ENCODE assay signal across 21 cellular contexts in the genomic region with DNA sequence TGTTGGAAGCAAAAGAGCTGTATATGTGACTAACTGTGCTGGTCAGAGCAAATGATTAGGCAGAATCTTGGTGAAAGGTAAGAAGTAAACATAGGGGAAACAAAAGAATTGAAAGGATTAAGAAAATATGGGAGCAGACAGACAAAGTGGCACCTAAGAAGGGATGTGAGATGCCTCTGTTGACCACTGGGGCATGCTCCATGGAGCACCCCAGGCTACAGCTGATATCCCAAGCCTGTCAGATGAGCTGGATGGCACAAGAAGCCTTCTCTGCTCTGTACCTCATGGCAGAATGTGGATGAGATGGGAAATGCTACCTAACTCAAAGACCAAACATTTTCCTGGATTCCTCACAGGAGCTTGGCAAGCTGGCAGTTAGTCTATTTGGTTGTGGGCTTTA.
DNase-seq lines count a peak whose midpoint lies in the region; ATAC-seq and TF ChIP-seq lines count a peak whose summit lies in the region.
"Had no signal": no experiment of that assay in that cellular context is flagged by ENCODE, and none has a peak within 500 bp of the region (broad histone marks: within the 10 kb centered on the region; RNA-seq: fewer than 3 reads in every experiment).

No MANE protein-coding gene starts in this region.

- H3K9ac ChIP-seq in endodermal cell (ENCODE audit: extremely low read depth, low read length, poor library complexity, severe bottlenecking): no peak overlapping the region

- H3K79me2 ChIP-seq in osteoblast (ENCODE audit: insufficient read depth, low read length) (no peaks in the 10 kb centered on the region), hepatocyte (no peaks in the 10 kb centered on the region)

- TF ChIP-seq CTCF in endodermal cell (conservative IDR thresholded peaks at IDR 0.05): peak; percentile 59
- peak; percentile 14 for TF ChIP-seq CTCF in osteoblast (IDR thresholded peaks at IDR 0.05; ENCODE audit: extremely low read depth, low read depth, low read length)
- TF ChIP-seq CTCF in hepatocyte (IDR thresholded peaks at IDR 0.05; ENCODE audit: poor library complexity): no peak

- no peak overlapping the region for H3K27ac Mint-ChIP-seq in endodermal cell
- H3K27ac Mint-ChIP-seq: CD8-positive, alpha-beta T cell had no signal

- H3K27me3 Mint-ChIP-seq in endodermal cell (ENCODE audit: insufficient read depth): peaks cover 20% of the 10 kb centered on the region

- H3K4me3 Mint-ChIP-seq in endodermal cell: no peak overlapping the region
- H3K4me3 Mint-ChIP-seq: CD8-positive, alpha-beta T cell had no signal

- H3K4me2 ChIP-seq in osteoblast (ENCODE audit: insufficient read depth, low read length): no peak overlapping the region
- no peak overlapping the region for H3K4me2 ChIP-seq in hepatocyte

- H3K27ac ChIP-seq in endodermal cell (ENCODE audit: low read depth, low read length) (no peak overlapping the region), osteoblast (ENCODE audit: low read depth, low read length) (no peak overlapping the region), hepatocyte (no peak overlapping the region)
- H3K27ac ChIP-seq: SJCRH30 had no signal

- H3K36me3 Mint-ChIP-seq in endodermal cell (ENCODE audit: low read depth): no peaks in the 10 kb centered on the region
- H3K36me3 Mint-ChIP-seq: CD8-positive, alpha-beta T cell had no signal

- DNase-seq in ELR (ENCODE audit: low read depth) (peak; percentile 10), M059J (ENCODE audit: low read depth) (peak; percentile 26), endodermal cell (no peak), osteoblast (ENCODE audit: insufficient read length, low spot score, missing footprints) (no peak), hepatocyte (ENCODE audit: low spot score) (no peak), cortex of kidney (lab: John Stamatoyannopoulos, UW) (no peak)
- DNase-seq: 8988T; AML-193; C1 segment of cervical spinal cord; CD8-positive, alpha-beta T cell; KG1; NCI-H1105 treated with DMSO at 0.1 percent for 48 hours; NCI-H1694; NCI-H2081; NCI-H2171 treated with DMSO at 0.1 percent for 48 hours; NCI-H524 treated with DMSO at 0.1 percent for 48 hours; NCI-H82; OCI-M1; SJCRH30 had no signal

- H3K9me3 Mint-ChIP-seq in endodermal cell: no peaks in the 10 kb centered on the region
- H3K9me3 Mint-ChIP-seq: CD8-positive, alpha-beta T cell had no signal

- H3K4me1 Mint-ChIP-seq in endodermal cell: no peaks in the 10 kb centered on the region

- H3K4me3 ChIP-seq in endodermal cell (ENCODE audit: low read length): no peak overlapping the region
- H3K4me3 ChIP-seq in osteoblast (ENCODE audit: insufficient read depth, low read length): no peak overlapping the region
- H3K4me3 ChIP-seq in hepatocyte: no peak overlapping the region
- H3K4me3 ChIP-seq: SJCRH30 had no signal

- ATAC-seq in GM21515 (IDR thresholded peaks at IDR 0.05; ENCODE audit: unreplicated experiment): no peak
- ATAC-seq in HG02852 (IDR thresholded peaks at IDR 0.05; ENCODE audit: unreplicated experiment): no peak
- ATAC-seq: CD8-positive, alpha-beta T cell had no signal

- H4K20me1 ChIP-seq in osteoblast (ENCODE audit: insufficient read depth, low read length) (no peaks in the 10 kb centered on the region), hepatocyte (ENCODE audit: insufficient read depth, poor library complexity, severe bottlenecking) (no peaks in the 10 kb centered on the region)

- H3K4me1 ChIP-seq in endodermal cell (ENCODE audit: control insufficient read depth, insufficient read depth, low read length): no peaks in the 10 kb centered on the region
- H3K4me1 ChIP-seq in osteoblast (ENCODE audit: insufficient read depth, low read length): peaks cover 4% of the 10 kb centered on the region
- H3K4me1 ChIP-seq in hepatocyte (ENCODE audit: insufficient read depth): no peaks in the 10 kb centered on the region
- H3K4me1 ChIP-seq: SJCRH30 had no signal

- H3K9me2 ChIP-seq in hepatocyte (replicated peaks; ENCODE audit: insufficient read depth): no peaks in the 10 kb centered on the region

- H2AFZ ChIP-seq in osteoblast (ENCODE audit: low read length) (no peak overlapping the region), hepatocyte (no peak overlapping the region)

- H3K9me3 ChIP-seq in endodermal cell (ENCODE audit: control insufficient read depth, low read length): no peaks in the 10 kb centered on the region
- no peaks in the 10 kb centered on the region for H3K9me3 ChIP-seq in osteoblast (ENCODE audit: low read depth, low read length)
- no peaks in the 10 kb centered on the region for H3K9me3 ChIP-seq in hepatocyte (ENCODE audit: low read depth)
- H3K9me3 ChIP-seq: SJCRH30 had no signal

- H3K27me3 ChIP-seq in endodermal cell (ENCODE audit: control insufficient read depth, insufficient read depth, low read length, poor library complexity, severe bottlenecking): peaks cover 6% of the 10 kb centered on the region
- H3K27me3 ChIP-seq in osteoblast (ENCODE audit: insufficient read depth, low read length): no peaks in the 10 kb centered on the region
- H3K27me3 ChIP-seq in hepatocyte: no peaks in the 10 kb centered on the region

- H3K36me3 ChIP-seq in endodermal cell (ENCODE audit: control insufficient read depth, insufficient read depth, low read length) (no peaks in the 10 kb centered on the region), osteoblast (ENCODE audit: insufficient read depth, low read length) (no peaks in the 10 kb centered on the region), hepatocyte (replicated peaks; ENCODE audit: insufficient read depth, low read depth) (no peaks in the 10 kb centered on the region)
- H3K36me3 ChIP-seq: SJCRH30 had no signal

Comparison
In these comparisons a context has a peak if more than half of its experiments do, and no peak if none do; other contexts are left out.
1. DNase-seq: peak in ELR (single experiment) and M059J (single experiment); none in endodermal cell (single experiment), osteoblast (single experiment), hepatocyte (single experiment) and cortex of kidney (single experiment).